In genomic region chr19:18495204-18495911, GRCh38 we compare ENCODE assay signal across 9 cellular contexts. TPM values are rescaled to one million over a fixed set of nuclear protein-coding genes. Genes with fewer than 3 reads are reported as not detected.
DNase-seq lines count a peak whose midpoint lies in the region; ATAC-seq, FAIRE-seq and TF ChIP-seq lines count a peak whose summit lies in the region.
"Had no signal": no experiment of that assay in that cellular context is flagged by ENCODE, and none has a peak within 500 bp of the region (broad histone marks: within the 10 kb centered on the region; RNA-seq: fewer than 3 reads in every experiment).

No MANE protein-coding gene starts in this region.

- no peaks in the 10 kb centered on the region for H3K9me3 ChIP-seq in BLaER1 treated with 17β-estradiol and CSF1 and Interleukin-3, amounts not matched to agents 10 nM and 100 nM (replicated peaks in 1 of 11)
- H3K9me3 ChIP-seq in colonic mucosa = no peaks in the 10 kb centered on the region
- H3K9me3 ChIP-seq: SJCRH30 had no signal

- no peaks in the 10 kb centered on the region for H3K27me3 ChIP-seq in BLaER1 treated with 17β-estradiol and CSF1 and Interleukin-3, amounts not matched to agents 10 nM and 100 nM
- H3K27me3 ChIP-seq in colonic mucosa = no peaks in the 10 kb centered on the region
- H3K27me3 ChIP-seq: SJCRH30 had no signal

- peaks cover 59 to 73% of the 10 kb centered on the region in 2 donors for H3K4me1 Mint-ChIP-seq in natural killer cell treated with Interleukin-12 subunit alpha and Interleukin-12 subunit beta and Interleukin-15 and Interleukin-18, amount 100 ng/mL, for 72 hours (ENCODE audit: low read depth in 2 of 2)
- peaks cover 16% of the 10 kb centered on the region for H3K4me1 Mint-ChIP-seq in mesothelial cell of epicardium

- peak overlapping the region; percentile 99 for H3K27ac Mint-ChIP-seq in natural killer cell treated with Interleukin-12 subunit alpha and Interleukin-12 subunit beta and Interleukin-15 and Interleukin-18, amount 100 ng/mL, for 72 hours
- H3K27ac Mint-ChIP-seq in mesothelial cell of epicardium = no peak overlapping the region

- no peaks in the 10 kb centered on the region for H3K9me3 Mint-ChIP-seq in natural killer cell treated with Interleukin-12 subunit alpha and Interleukin-12 subunit beta and Interleukin-15 and Interleukin-18, amount 100 ng/mL, for 72 hours
- no peaks in the 10 kb centered on the region for H3K9me3 Mint-ChIP-seq in mesothelial cell of epicardium

- H3K9ac ChIP-seq in BLaER1 treated with 17β-estradiol and CSF1 and Interleukin-3, amounts not matched to agents 10 nM and 100 nM = peak overlapping the region; percentile 54 to 71 (median 60)
- H3K9ac ChIP-seq in colonic mucosa (ENCODE audit: low read depth in 2 of 2, low read length in 2 of 2) = peak overlapping the region; percentile 0 to 37

- peaks cover 0 to 34% (median 5%) of the 10 kb centered on the region in 11 experiments; a peak in 11 of 22 replicates for H3K36me3 ChIP-seq in BLaER1 treated with 17β-estradiol and CSF1 and Interleukin-3, amounts not matched to agents 10 nM and 100 nM
- H3K36me3 ChIP-seq in colonic mucosa = no peaks in the 10 kb centered on the region
- H3K36me3 ChIP-seq: SJCRH30 had no signal

- ATAC-seq in natural killer cell treated with Interleukin-12 subunit alpha and Interleukin-12 subunit beta and Interleukin-15 and Interleukin-18, amount 100 ng/mL, for 72 hours = peak in 1 of 2 donors; percentile 47
- no peak for ATAC-seq in GM19328 (IDR thresholded peaks at IDR 0.05; ENCODE audit: unreplicated experiment)

- DNase-seq in HTR-8/SVneo (ENCODE audit: insufficient read length, low spot score) (no peak), colonic mucosa (no peak), kidney tubule cell (ENCODE audit: low spot score) (no peak), head of caudate nucleus (no peak), mesothelial cell of epicardium (ENCODE audit: low spot score in 2 of 2, unreplicated experiment in 2 of 2) (no peak)
- DNase-seq in natural killer cell treated with Interleukin-12 subunit alpha and Interleukin-12 subunit beta and Interleukin-15 and Interleukin-18, amount 100 ng/mL, for 72 hours (ENCODE audit: low spot score) = no peak
- DNase-seq: SJCRH30 had no signal

- FAIRE-seq in HTR-8/SVneo (lab: Jason Lieb, UNC) = peak; percentile 20

- peak overlapping the region; percentile 80 for H3K4me3 Mint-ChIP-seq in natural killer cell treated with Interleukin-12 subunit alpha and Interleukin-12 subunit beta and Interleukin-15 and Interleukin-18, amount 100 ng/mL, for 72 hours
- H3K4me3 Mint-ChIP-seq in mesothelial cell of epicardium = no peak overlapping the region

- no peaks in the 10 kb centered on the region for H3K27me3 Mint-ChIP-seq in natural killer cell treated with Interleukin-12 subunit alpha and Interleukin-12 subunit beta and Interleukin-15 and Interleukin-18, amount 100 ng/mL, for 72 hours
- no peaks in the 10 kb centered on the region for H3K27me3 Mint-ChIP-seq in mesothelial cell of epicardium (ENCODE audit: low read depth)

- peaks cover 85 to 100% (median 100%) of the 10 kb centered on the region in 11 experiments for H4K20me1 ChIP-seq in BLaER1 treated with 17β-estradiol and CSF1 and Interleukin-3, amounts not matched to agents 10 nM and 100 nM

- TF ChIP-seq CTCF in colonic mucosa (IDR thresholded peaks at IDR 0.05) (no peak), mesothelial cell of epicardium (IDR thresholded peaks at IDR 0.05; ENCODE audit: unreplicated experiment) (no peak)

- H3K27ac ChIP-seq in BLaER1 treated with 17β-estradiol and CSF1 and Interleukin-3, amounts not matched to agents 10 nM and 100 nM = peak overlapping the region; percentile 31 to 74 (median 69); a peak in 21 of 22 replicates
- peak overlapping the region; percentile 25 for H3K27ac ChIP-seq in colonic mucosa
- H3K27ac ChIP-seq: SJCRH30 had no signal

- peak overlapping the region in 8 of 10 experiments; percentile 7 to 55 (median 26); a peak in 10 of 20 replicates for H3K4me3 ChIP-seq in BLaER1 treated with 17β-estradiol and CSF1 and Interleukin-3, amounts not matched to agents 10 nM and 100 nM
- H3K4me3 ChIP-seq in colonic mucosa = no peak overlapping the region
- H3K4me3 ChIP-seq: SJCRH30 had no signal

- peaks cover 80 to 100% (median 89%) of the 10 kb centered on the region in 10 experiments for H3K4me1 ChIP-seq in BLaER1 treated with 17β-estradiol and CSF1 and Interleukin-3, amounts not matched to agents 10 nM and 100 nM
- peaks cover 25% of the 10 kb centered on the region for H3K4me1 ChIP-seq in colonic mucosa
- H3K4me1 ChIP-seq: SJCRH30 had no signal

- H3K4me2 ChIP-seq in BLaER1 treated with 17β-estradiol and CSF1 and Interleukin-3, amounts not matched to agents 10 nM and 100 nM = peak overlapping the region; percentile 89 to 98 (median 94)

- intact Hi-C loops in colonic mucosa (cut with DNase I) (no loop called here), head of caudate nucleus (cut with DNase I) (no loop called here)

- no peaks in the 10 kb centered on the region for H3K36me3 Mint-ChIP-seq in natural killer cell treated with Interleukin-12 subunit alpha and Interleukin-12 subunit beta and Interleukin-15 and Interleukin-18, amount 100 ng/mL, for 72 hours
- no peaks in the 10 kb centered on the region for H3K36me3 Mint-ChIP-seq in mesothelial cell of epicardium

RNA-seq across cellular contexts. Expression of gene ELL, which starts 26.5 kb away (rescaled TPM):
- 10 to 100 TPM; 16.3 to 18.6 TPM for total RNA-seq in colonic mucosa
- total RNA-seq in natural killer cell treated with Interleukin-12 subunit alpha and Interleukin-12 subunit beta and Interleukin-15 and Interleukin-18, amount 100 ng/mL, for 72 hours = 10 to 100 TPM; 52.3 to 75.2 TPM
- 16.4 to 19.2 TPM (median 18.7 TPM) in 3 replicates for total RNA-seq in mesothelial cell of epicardium

RNA-seq across cellular contexts. Expression of gene FKBP8, which starts 48.0 kb away (rescaled TPM):
- total RNA-seq in colonic mucosa = 100 to 1,000 TPM; 190 to 200 TPM
- total RNA-seq in natural killer cell treated with Interleukin-12 subunit alpha and Interleukin-12 subunit beta and Interleukin-15 and Interleukin-18, amount 100 ng/mL, for 72 hours = 100 to 1,000 TPM; 199 to 208 TPM
- 245 to 250 TPM (median 247 TPM) in 3 replicates for total RNA-seq in mesothelial cell of epicardium

RNA-seq across cellular contexts. Expression of gene ISYNA1, which starts 57.4 kb away (rescaled TPM):
- total RNA-seq in colonic mucosa (10 to 100 TPM; 17.7 to 25.7 TPM), mesothelial cell of epicardium (795 to 833 TPM (median 826 TPM) in 3 replicates)
- 10 to 100 TPM; 19.0 to 25.6 TPM for total RNA-seq in natural killer cell treated with Interleukin-12 subunit alpha and Interleukin-12 subunit beta and Interleukin-15 and Interleukin-18, amount 100 ng/mL, for 72 hours

Comparison
In these comparisons a context has a peak if more than half of its experiments do, and no peak if none do; other contexts are left out.
1. RNA of gene ISYNA1, which starts 57.4 kb away (total RNA-seq): 795 to 833 TPM in mesothelial cell of epicardium; 17.7 to 25.7 TPM in colonic mucosa and 19.0 to 25.6 TPM in natural killer cell treated with Interleukin-12 subunit alpha and Interleukin-12 subunit beta and Interleukin-15 and Interleukin-18, amount 100 ng/mL, for 72 hours; every median in the first group is over 10 times any median in the second.